Comparison of ENCODE assay signal across 33 cellular contexts in genomic region chr12:25395227-25395626, GRCh38.
"Had no signal": no experiment of that assay in that cellular context is flagged by ENCODE, and none has a peak within 500 bp of the region (broad histone marks: within the 10 kb centered on the region; RNA-seq: fewer than 3 reads in every experiment).

No MANE protein-coding gene starts in this region.

- H3K27me3 ChIP-seq: MG63 had no signal

- H3K4me2 ChIP-seq: KMS-11 had no signal

- H3K27ac ChIP-seq: KMS-11 had no signal

- H3K4me3 ChIP-seq: MG63 had no signal

- DNase-seq: Karpas-422, Kasumi-1, MG63, MM.1S, MV-4-11, NCI-H1048, NCI-H1092, NCI-H1092 treated with DMSO at 0.1 percent for 48 hours, NCI-H1105, NCI-H1105 treated with DMSO at 0.1 percent for 48 hours, NCI-H1417 treated with DMSO at 0.1 percent for 48 hours, NCI-H1436, NCI-H1436 treated with DMSO at 0.1 percent for 48 hours, NCI-H146, NCI-H1694, NCI-H1694 treated with DMSO at 0.1 percent for 48 hours, NCI-H187, NCI-H187 treated with DMSO at 0.1 percent for 48 hours, NCI-H1930, NCI-H2029, NCI-H2029 treated with DMSO at 0.1 percent for 48 hours, NCI-H2081, NCI-H2081 treated with DMSO at 0.1 percent for 48 hours, NCI-H2107, NCI-H2171, NCI-H2171 treated with DMSO at 0.1 percent for 48 hours, NCI-H2227 treated with DMSO at 0.1 percent for 48 hours, NCI-H226, NCI-H345, NCI-H446, NCI-H446 treated with DMSO at 0.1 percent for 48 hours, NCI-H510A had no signal

- H3K36me3 ChIP-seq: MG63 had no signal
